In genomic region chr12:1529862-1530591, GRCh38 we compare ENCODE assay signal across 9 cellular contexts.
A peak's percentile ranks its signal among the peaks of the same experiment; 100 is the strongest.
DNase-seq lines count a peak whose midpoint lies in the region; ATAC-seq, FAIRE-seq and TF ChIP-seq lines count a peak whose summit lies in the region.
"Had no signal": no experiment of that assay in that cellular context is flagged by ENCODE, and none has a peak within 500 bp of the region (broad histone marks: within the 10 kb centered on the region; RNA-seq: fewer than 3 reads in every experiment).

No MANE protein-coding gene starts in this region.

- intact Hi-C loops in testis (cut with DNase I; ENCODE audit: low total_unique reads), result no loop called here

- no peak for FAIRE-seq in keratinocyte (lab: Jason Lieb, UNC)
- FAIRE-seq: frontal cortex had no signal

- H3K9me3 ChIP-seq in keratinocyte (ENCODE audit: control insufficient read depth, low read depth, low read length) (no peaks in the 10 kb centered on the region), testis (no peaks in the 10 kb centered on the region)

- peak overlapping the region; percentile 75 for H3K4me3 ChIP-seq in AG10803 (ENCODE audit: low read length)
- peak overlapping the region; percentile 46 for H3K4me3 ChIP-seq in HFF-Myc (replicated peaks; ENCODE audit: low read depth, low read length)
- H3K4me3 ChIP-seq in astrocyte of the spinal cord (ENCODE audit: low read depth, low read length), result peak overlapping the region; percentile 58
- peak overlapping the region; percentile 22 to 61 (median 43) for H3K4me3 ChIP-seq in keratinocyte (ENCODE audit: control insufficient read depth in 2 of 3, extremely low read depth in 1 of 3, insufficient read depth in 2 of 3, low read depth in 1 of 3, low read length in 3 of 3)
- H3K4me3 ChIP-seq in testis, result peak overlapping the region; percentile 42 to 52

- WGBS in testis, 2 donors, result 1 to 28% methylated on average over 3 to 46 of the region's 101 CpGs

- H3K36me3 ChIP-seq in keratinocyte (ENCODE audit: control insufficient read depth in 2 of 2, extremely low read depth in 1 of 2, insufficient read depth in 2 of 2, low read length in 2 of 2) (no peaks in the 10 kb centered on the region), testis (ENCODE audit: low read depth, missing control alignments) (no peaks in the 10 kb centered on the region)

- H3K4me1 ChIP-seq in keratinocyte (ENCODE audit: control insufficient read depth, extremely low read depth, insufficient read depth, low read length), result peaks cover 31% of the 10 kb centered on the region
- no peaks in the 10 kb centered on the region for H3K4me1 ChIP-seq in testis

- DNase-seq in AG10803 (ENCODE audit: low read depth), result peak; percentile 42
- DNase-seq in HFF-Myc (ENCODE audit: extremely low read depth, low read depth), result no peak
- no peak for DNase-seq in astrocyte of the spinal cord (ENCODE audit: low read depth, low spot score)
- DNase-seq in keratinocyte (ENCODE audit: low read depth, low spot score), result no peak
- no peak for DNase-seq in testis
- DNase-seq in NCI-H1092 (lab: John Stamatoyannopoulos, UW), result no peak
- DNase-seq in NCI-H187 treated with DMSO at 0.1 percent for 48 hours (lab: John Stamatoyannopoulos, UW), result no peak

- TF ChIP-seq POLR2A in testis (IDR thresholded peaks at IDR 0.05), result no peak

- no peak overlapping the region for H3K27ac ChIP-seq in keratinocyte (ENCODE audit: control insufficient read depth, insufficient read depth, low read length)
- H3K27ac ChIP-seq in testis, result peak overlapping the region in 1 of 2 donors; percentile 15

- H3K27me3 ChIP-seq in keratinocyte (ENCODE audit: control insufficient read depth, extremely low read depth, insufficient read depth, low read length), result peaks cover 23% of the 10 kb centered on the region
- no peaks in the 10 kb centered on the region for H3K27me3 ChIP-seq in testis

- peaks cover 7% of the 10 kb centered on the region for H4K20me1 ChIP-seq in keratinocyte (ENCODE audit: control insufficient read depth, extremely low read depth, insufficient read depth, low read length)

- TF ChIP-seq CTCF in AG10803 (conservative IDR thresholded peaks at IDR 0.05; ENCODE audit: low read length), result no peak
- no peak for TF ChIP-seq CTCF in HFF-Myc (IDR thresholded peaks at IDR 0.05; ENCODE audit: low read depth, low read length, missing control alignments)
- no peak for TF ChIP-seq CTCF in astrocyte of the spinal cord (IDR thresholded peaks at IDR 0.05; ENCODE audit: low read depth, low read length)
- no peak for TF ChIP-seq CTCF in keratinocyte (optimal IDR thresholded peaks at IDR 0.05 in 1 of 3, IDR thresholded peaks at IDR 0.05 in 1 of 3, conservative IDR thresholded peaks at IDR 0.05 in 1 of 3; ENCODE audit: extremely low read depth in 1 of 3, insufficient read depth in 2 of 3, low read length in 3 of 3)
- TF ChIP-seq CTCF in testis (IDR thresholded peaks at IDR 0.05), result no peak

- in situ Hi-C loops in astrocyte of the spinal cord (cut with HindIII; ENCODE audit: low sequenced_read_pairs), result no loop called here

- no peak for ATAC-seq in HG03135 (IDR thresholded peaks at IDR 0.05; ENCODE audit: unreplicated experiment)

- dilution Hi-C loops in keratinocyte (cut with MboI; ENCODE audit: extremely low pct_ligation_motif_present, low sequenced_read_pairs), result no loop called here

- peak overlapping the region; percentile 63 for H3K9ac ChIP-seq in keratinocyte (ENCODE audit: control insufficient read depth, extremely low read depth, insufficient read depth, low read length)

- no peaks in the 10 kb centered on the region for H3K9me1 ChIP-seq in keratinocyte (ENCODE audit: control insufficient read depth, extremely low read depth, insufficient read depth, low read length)

- H3K4me2 ChIP-seq in keratinocyte (ENCODE audit: control insufficient read depth, extremely low read depth, insufficient read depth, low read depth, low read length), result peak overlapping the region; percentile 74

- H2AFZ ChIP-seq in keratinocyte (ENCODE audit: control insufficient read depth, low read length), result peak overlapping the region; percentile 22

- H3K79me2 ChIP-seq in keratinocyte (ENCODE audit: control insufficient read depth, insufficient read depth, low read length), result peaks cover 39% of the 10 kb centered on the region
